In the genomic region with DNA sequence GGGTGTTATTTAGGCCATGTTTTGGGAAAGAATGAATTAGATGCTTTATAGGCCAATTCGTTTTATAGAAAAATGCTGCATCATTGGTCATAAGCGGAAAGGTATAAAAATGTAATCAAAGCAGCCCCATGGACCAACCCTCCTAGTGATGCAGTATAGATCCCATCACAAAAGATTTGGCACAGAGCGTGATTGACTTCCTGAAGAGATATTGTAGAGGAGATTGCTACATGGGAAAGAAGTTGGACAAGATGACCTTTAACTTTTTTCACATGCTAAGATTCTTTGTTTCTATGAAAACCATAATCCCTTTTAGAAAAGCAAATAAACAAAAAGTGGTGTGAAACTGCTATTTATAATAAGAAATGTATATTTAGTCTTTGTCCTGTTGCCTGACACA, we compare ENCODE assay signal across 21 cellular contexts.
DNase-seq lines count a peak whose midpoint lies in the region; ATAC-seq, FAIRE-seq and TF ChIP-seq lines count a peak whose summit lies in the region.
"Had no signal": no experiment of that assay in that cellular context is flagged by ENCODE, and none has a peak within 500 bp of the region (broad histone marks: within the 10 kb centered on the region; RNA-seq: fewer than 3 reads in every experiment).

No MANE protein-coding gene starts in this region.

- BruUV-seq in HepG2 (replicated peaks; lab: Mats Ljungman, UMichigan): no TSS peak

- intact Hi-C loops in HepG2 (cut with micrococcal nuclease; ENCODE audit: unreplicated experiment): no loop called here
- intact Hi-C loops in activated CD8-positive, alpha-beta T cell treated with anti-CD3 and anti-CD28 coated beads for 36 hours (cut with micrococcal nuclease): no loop called here

- no peaks in the 10 kb centered on the region for H4K20me1 ChIP-seq in HepG2 (ENCODE audit: insufficient read depth, low read length)
- H4K20me1 ChIP-seq: BLaER1 had no signal

- H3K4me3 ChIP-seq in liver (ENCODE audit: low read depth in 1 of 3, low read length in 3 of 3) (no peak overlapping the region), HepG2 (replicated peaks in 1 of 3; ENCODE audit: insufficient read depth in 1 of 3, low read depth in 2 of 3, low read length in 3 of 3) (no peak overlapping the region), fibroblast of pulmonary artery (replicated peaks; ENCODE audit: low read depth, low read length) (no peak overlapping the region)
- H3K4me3 ChIP-seq: BLaER1, HAP-1 had no signal

- H3K27me3 Mint-ChIP-seq in activated CD8-positive, alpha-beta T cell treated with anti-CD3 and anti-CD28 coated beads for 36 hours: peaks cover 2% of the 10 kb centered on the region
- H3K27me3 Mint-ChIP-seq: CD4-positive, alpha-beta T cell had no signal

- H3K9me3 ChIP-seq in liver (ENCODE audit: control insufficient read depth in 4 of 4, low read length in 3 of 4): peaks cover 0 to 8% (median under 1%) of the 10 kb centered on the region in 4 donors
- H3K9me3 ChIP-seq in HepG2 (ENCODE audit: low read length): no peaks in the 10 kb centered on the region
- H3K9me3 ChIP-seq: BLaER1, HAP-1 had no signal

- POLR2A ChIA-PET in HepG2 (lab: Yijun Ruan, JAX): no interaction called here
- POLR2A ChIA-PET in activated CD8-positive, alpha-beta T cell treated with anti-CD3 and anti-CD28 coated beads for 36 hours (lab: Charles Lee): no interaction called here

- H3K9me3 Mint-ChIP-seq in activated CD8-positive, alpha-beta T cell treated with anti-CD3 and anti-CD28 coated beads for 36 hours: peaks cover 6% of the 10 kb centered on the region
- H3K9me3 Mint-ChIP-seq: CD4-positive, alpha-beta T cell had no signal

- H3K9ac ChIP-seq in liver (ENCODE audit: low read depth in 1 of 2, low read length in 2 of 2) (no peak overlapping the region), HepG2 (ENCODE audit: insufficient read depth, low read depth, low read length) (no peak overlapping the region)
- H3K9ac ChIP-seq: BLaER1 had no signal

- peaks cover 3% of the 10 kb centered on the region for H3K36me3 Mint-ChIP-seq in activated CD8-positive, alpha-beta T cell treated with anti-CD3 and anti-CD28 coated beads for 36 hours (ENCODE audit: low read depth)

- CTCF ChIA-PET in HepG2 (lab: Yijun Ruan, JAX; ENCODE audit: low intra/inter-chr PET ratio, low total read pairs): no interaction called here
- CTCF ChIA-PET in activated CD8-positive, alpha-beta T cell treated with anti-CD3 and anti-CD28 coated beads for 36 hours (lab: Charles Lee): no interaction called here

- no peak for FAIRE-seq in HepG2 (lab: Jason Lieb, UNC)
- FAIRE-seq: A204.1, GM12891, GM18507, H54 had no signal

- DNase-seq in HepG2 (ENCODE audit: low spot score) (no peak), fibroblast of pulmonary artery (ENCODE audit: low read depth) (peak; percentile 45), pulmonary artery endothelial cell (ENCODE audit: low read depth, low spot score) (peak; percentile 35), HuH-7.5 (ENCODE audit: low spot score) (no peak)
- DNase-seq in activated CD8-positive, alpha-beta T cell treated with anti-CD3 and anti-CD28 coated beads for 36 hours: no peak
- DNase-seq: CD4-positive, alpha-beta T cell; CD8-positive, alpha-beta memory T cell; DMS79 treated with DMSO at 0.1 percent for 48 hours; GF-D8; GOT3 had no signal

- no peak for ATAC-seq in HepG2
- ATAC-seq in activated CD8-positive, alpha-beta T cell treated with anti-CD3 and anti-CD28 coated beads for 36 hours: no peak

- H3K36me3 ChIP-seq in liver (ENCODE audit: control insufficient read depth in 4 of 4, insufficient read depth in 3 of 4, low read depth in 1 of 4, low read length in 3 of 4) (no peaks in the 10 kb centered on the region), HepG2 (replicated peaks in 1 of 2; ENCODE audit: control insufficient read depth in 1 of 2, insufficient read depth in 2 of 2, low read length in 2 of 2) (no peaks in the 10 kb centered on the region)
- H3K36me3 ChIP-seq: BLaER1, HAP-1 had no signal

- TF ChIP-seq EP300 in HepG2 (IDR thresholded peaks at IDR 0.05; ENCODE audit: low read depth in 2 of 2, low read length in 2 of 2) (no peak), HepG2 (CRISPR knock-in tag; IDR thresholded peaks at IDR 0.05; ENCODE audit: borderline replicate concordance) (no peak)

- no peak overlapping the region for H3K4me2 ChIP-seq in HepG2 (ENCODE audit: low read depth, low read length)
- H3K4me2 ChIP-seq: BLaER1 had no signal

- no peak overlapping the region for H3K4me3 Mint-ChIP-seq in activated CD8-positive, alpha-beta T cell treated with anti-CD3 and anti-CD28 coated beads for 36 hours
- H3K4me3 Mint-ChIP-seq: B cell; CD4-positive, alpha-beta T cell; CD8-positive, alpha-beta memory T cell; HFFc6 had no signal

- TF ChIP-seq RAD21 in liver (IDR thresholded peaks at IDR 0.05) (no peak), HepG2 (CRISPR knock-in tag; IDR thresholded peaks at IDR 0.05) (no peak)

- H3K79me2 ChIP-seq in HepG2 (ENCODE audit: insufficient read depth, low read length): no peaks in the 10 kb centered on the region

- 85% methylated on average over 3 of the region's 3 CpGs for WGBS in liver
- 65% methylated on average over 3 of the region's 3 CpGs for whole genome bisulfite sequencing in HepG2 (ENCODE audit: low lambda C conversion rate)

- no peak overlapping the region for H2AFZ ChIP-seq in HepG2 (ENCODE audit: low read length)

- H3K4me1 Mint-ChIP-seq in activated CD8-positive, alpha-beta T cell treated with anti-CD3 and anti-CD28 coated beads for 36 hours (ENCODE audit: low read depth): no peaks in the 10 kb centered on the region
- H3K4me1 Mint-ChIP-seq: B cell; CD8-positive, alpha-beta memory T cell had no signal

- peaks cover 5 to 12% (median 7%) of the 10 kb centered on the region in 4 donors for H3K4me1 ChIP-seq in liver (ENCODE audit: control insufficient read depth in 4 of 4, insufficient read depth in 4 of 4, low read length in 3 of 4)
- 0 out of 2 replicates have a peak, but pooled peaks cover 5% of the 10 kb centered on the region for H3K4me1 ChIP-seq in HepG2 (ENCODE audit: insufficient read depth, low read length)
- H3K4me1 ChIP-seq: BLaER1, HAP-1 had no signal

- H3K27me3 ChIP-seq in liver (ENCODE audit: control insufficient read depth in 4 of 4, insufficient read depth in 4 of 4, low read length in 3 of 4) (no peaks in the 10 kb centered on the region), HepG2 (ENCODE audit: control insufficient read depth in 1 of 2, insufficient read depth in 2 of 2, low read length in 2 of 2) (no peaks in the 10 kb centered on the region)
- H3K27me3 ChIP-seq: BLaER1 had no signal

- no peak overlapping the region for H3K27ac ChIP-seq in liver (ENCODE audit: low read depth in 1 of 2, low read length in 2 of 2)
- H3K27ac ChIP-seq in HepG2 (ENCODE audit: extremely low read length, insufficient read depth, low read length): no peak overlapping the region
- H3K27ac ChIP-seq: 22Rv1, BLaER1, C4-2B had no signal

- no peak for TF ChIP-seq POLR2A in HepG2 (IDR thresholded peaks at IDR 0.05; ENCODE audit: insufficient read depth in 1 of 2, low read depth in 2 of 2, low read length in 2 of 2)

- no peak for TF ChIP-seq CTCF in liver (IDR thresholded peaks at IDR 0.05; ENCODE audit: low read depth, low read length, missing input control)
- TF ChIP-seq CTCF in HepG2 (CRISPR knock-in tag; IDR thresholded peaks at IDR 0.05): no peak
- no peak for TF ChIP-seq CTCF in fibroblast of pulmonary artery (IDR thresholded peaks at IDR 0.05; ENCODE audit: low read length, missing control alignments)
- TF ChIP-seq CTCF in activated CD8-positive, alpha-beta T cell treated with anti-CD3 and anti-CD28 coated beads for 36 hours (IDR thresholded peaks at IDR 0.05): no peak

- in situ Hi-C loops in HepG2 (cut with HindIII; ENCODE audit: extremely low pct_ligation_motif_present, low pct_unique_long_range_greater_than_20kb): no loop called here

- no peak overlapping the region for H3K27ac Mint-ChIP-seq in activated CD8-positive, alpha-beta T cell treated with anti-CD3 and anti-CD28 coated beads for 36 hours
- H3K27ac Mint-ChIP-seq: B cell; CD4-positive, alpha-beta T cell; HFFc6 had no signal

TF ChIP-seq in liver, 16 proteins besides CTCF, POLR2A, EP300 and RAD21:
- TF ChIP-seq FOXA1 (IDR thresholded peaks at IDR 0.05): no peak
- no peak for TF ChIP-seq FOXA2 (IDR thresholded peaks at IDR 0.05)
- no peak for TF ChIP-seq HNF4A (conservative IDR thresholded peaks at IDR 0.05)
- TF ChIP-seq NR2F2 (IDR thresholded peaks at IDR 0.05): peak; percentile 28
TF ChIP-seq in liver: peak in this region for 1.

TF ChIP-seq in HepG2, 621 proteins besides CTCF, POLR2A, EP300 and RAD21 (continues in another document):
- TF ChIP-seq ZNF687 (CRISPR knock-in tag; IDR thresholded peaks at IDR 0.05): no peak
- TF ChIP-seq KDM1A (CRISPR knock-in tag; IDR thresholded peaks at IDR 0.05): no peak
- TF ChIP-seq SALL1 (CRISPR knock-in tag; IDR thresholded peaks at IDR 0.05): no peak
- TF ChIP-seq ZNF614 (CRISPR knock-in tag; IDR thresholded peaks at IDR 0.05; ENCODE audit: borderline replicate concordance): no peak
- TF ChIP-seq ZSCAN25 (CRISPR knock-in tag; IDR thresholded peaks at IDR 0.05): no peak
- no peak for TF ChIP-seq CEBPG (CRISPR knock-in tag; IDR thresholded peaks at IDR 0.05)
- no peak for TF ChIP-seq MBD4 (IDR thresholded peaks at IDR 0.05; ENCODE audit: borderline replicate concordance, low read length)

Comparison
In these comparisons a context has a peak if more than half of its experiments do, and no peak if none do; other contexts are left out.
1. DNase-seq: peak in fibroblast of pulmonary artery (single experiment) and pulmonary artery endothelial cell (single experiment); none in HepG2 (single experiment), activated CD8-positive, alpha-beta T cell treated with anti-CD3 and anti-CD28 coated beads for 36 hours (single experiment) and HuH-7.5 (single experiment).